ENCODE assay signal across 38 cellular contexts in genomic region chr2:64817453-64817852, GRCh38.
"Had no signal": no experiment of that assay in that cellular context is flagged by ENCODE, and none has a peak within 500 bp of the region (broad histone marks: within the 10 kb centered on the region; RNA-seq: fewer than 3 reads in every experiment).

No MANE protein-coding gene starts in this region.

- H3K27me3 ChIP-seq: ascending aorta, cardiac muscle cell had no signal

- DNase-seq: activated CD4-positive, alpha-beta memory T cell treated with anti-CD3 and anti-CD28 coated beads, Interleukin-2, amount 10 ng/mL, durations not matched to agents 7 days and 5 days; activated CD4-positive, alpha-beta T cell treated with anti-CD3 and anti-CD28 coated beads for 1 hour; activated CD4-positive, alpha-beta T cell treated with anti-CD3 and anti-CD28 coated beads for 36 hours; activated CD4-positive, alpha-beta T cell treated with anti-CD3 and anti-CD28 coated beads for 48 hours; activated CD4-positive, alpha-beta T cell treated with anti-CD3 and anti-CD28 coated beads, Interleukin-2, amount 10 ng/mL, durations not matched to agents 7 days and 5 days; activated CD4-positive, alpha-beta T cell treated with anti-CD3 and anti-CD28 coated beads, Interleukin-2, amount 50 U/mL, for 48 hours; activated CD4-positive, CD25-positive, alpha-beta regulatory T cell; activated CD8-positive, alpha-beta memory T cell treated with anti-CD3 and anti-CD28 coated beads for 24 hours; activated CD8-positive, alpha-beta memory T cell treated with anti-CD3 and anti-CD28 coated beads, Interleukin-2, amount 10 ng/mL, durations not matched to agents 7 days and 5 days; activated CD8-positive, alpha-beta memory T cell treated with anti-CD3 and anti-CD28 coated beads, Interleukin-2, amount 50 U/mL, for 48 hours; activated CD8-positive, alpha-beta T cell treated with anti-CD3 and anti-CD28 coated beads, Interleukin-2, amount 10 ng/mL, durations not matched to agents 7 days and 5 days; activated effector memory CD4-positive, alpha-beta T cell treated with Interleukin-2 at 50 U/mL for 16 hours; activated gamma-delta T cell; activated naive CD4-positive, alpha-beta T cell treated with anti-CD3 and anti-CD28 coated beads, Interleukin-2, amount 10 ng/mL, durations not matched to agents 7 days and 5 days; activated naive CD4-positive, alpha-beta T cell treated with Interleukin-2 at 50 U/mL for 16 hours; activated naive CD8-positive, alpha-beta T cell treated with anti-CD3 and anti-CD28 coated beads, Interleukin-2, amount 10 ng/mL, durations not matched to agents 7 days and 5 days; activated naive CD8-positive, alpha-beta T cell treated with anti-CD3 and anti-CD28 coated beads, Interleukin-2, amount 50 U/mL, for 24 hours; activated T-cell treated with anti-CD3 and anti-CD28 coated beads, Interleukin-2, amount 50 U/mL, for 24 hours; activated T-cell treated with anti-CD3 and anti-CD28 coated beads, Interleukin-2, amount 50 U/mL, for 48 hours; amygdala; anterior cingulate cortex; caudate nucleus; cerebellar nuclear complex; T-helper 2 cell; T-helper 9 cell had no signal

- H3K4me1 ChIP-seq: ascending aorta had no signal

- H3K27me3 Mint-ChIP-seq: activated CD4-positive, alpha-beta memory T cell treated with anti-CD3 and anti-CD28 coated beads, Interleukin-2, amount 10 ng/mL, durations not matched to agents 7 days and 5 days; activated CD4-positive, alpha-beta T cell treated with anti-CD3 and anti-CD28 coated beads for 36 hours; activated CD4-positive, alpha-beta T cell treated with anti-CD3 and anti-CD28 coated beads, Interleukin-2, amount 10 ng/mL, durations not matched to agents 7 days and 5 days; activated CD8-positive, alpha-beta memory T cell treated with anti-CD3 and anti-CD28 coated beads, Interleukin-2, amount 10 ng/mL, durations not matched to agents 7 days and 5 days; activated naive CD4-positive, alpha-beta T cell treated with anti-CD3 and anti-CD28 coated beads, Interleukin-2, amount 50 U/mL, for 24 hours; activated naive CD8-positive, alpha-beta T cell; activated naive CD8-positive, alpha-beta T cell treated with anti-CD3 and anti-CD28 coated beads, Interleukin-2, amount 10 ng/mL, durations not matched to agents 7 days and 5 days; activated naive CD8-positive, alpha-beta T cell treated with anti-CD3 and anti-CD28 coated beads, Interleukin-2, amount 50 U/mL, for 24 hours; activated T-cell treated with anti-CD3 and anti-CD28 coated beads, Interleukin-2, amount 50 U/mL, for 24 hours; central memory CD8-positive, alpha-beta T cell had no signal

- H3K27ac Mint-ChIP-seq: activated CD4-positive, alpha-beta memory T cell treated with anti-CD3 and anti-CD28 coated beads, Interleukin-2, amount 10 ng/mL, durations not matched to agents 7 days and 5 days; activated CD4-positive, alpha-beta T cell treated with anti-CD3 and anti-CD28 coated beads for 36 hours; activated CD4-positive, alpha-beta T cell treated with anti-CD3 and anti-CD28 coated beads, Interleukin-2, amount 10 ng/mL, durations not matched to agents 7 days and 5 days; activated CD8-positive, alpha-beta memory T cell treated with anti-CD3 and anti-CD28 coated beads, Interleukin-2, amount 10 ng/mL, durations not matched to agents 7 days and 5 days; activated CD8-positive, alpha-beta T cell treated with anti-CD3 and anti-CD28 coated beads, Interleukin-2, amount 10 ng/mL, durations not matched to agents 7 days and 5 days; activated naive CD4-positive, alpha-beta T cell treated with anti-CD3 and anti-CD28 coated beads, Interleukin-2, amount 10 ng/mL, durations not matched to agents 7 days and 5 days; activated naive CD4-positive, alpha-beta T cell treated with anti-CD3 and anti-CD28 coated beads, Interleukin-2, amount 50 U/mL, for 24 hours; activated naive CD8-positive, alpha-beta T cell; activated naive CD8-positive, alpha-beta T cell treated with anti-CD3 and anti-CD28 coated beads, Interleukin-2, amount 10 ng/mL, durations not matched to agents 7 days and 5 days; activated naive CD8-positive, alpha-beta T cell treated with anti-CD3 and anti-CD28 coated beads, Interleukin-2, amount 50 U/mL, for 24 hours; activated T-cell treated with anti-CD3 and anti-CD28 coated beads, Interleukin-2, amount 50 U/mL, for 24 hours; activated T-helper 2 cell treated with anti-CD3 and anti-CD28 coated beads, Interferon-gamma antibody, Interleukin-2, Interleukin-4, amounts not matched to agents 10 μg/mL and 5 μg/mL and 100 μg/mL, durations not matched to agents 14 hours and 24 hours and 36 hours; brain; T-helper 2 cell treated with Interferon-gamma antibody and Interleukin-4, amounts not matched to agents 5 μg/mL and 100 μg/mL, for 36 hours had no signal

- H3K36me3 Mint-ChIP-seq: activated naive CD4-positive, alpha-beta T cell treated with anti-CD3 and anti-CD28 coated beads, Interleukin-2, amount 10 ng/mL, durations not matched to agents 7 days and 5 days; activated naive CD4-positive, alpha-beta T cell treated with anti-CD3 and anti-CD28 coated beads, Interleukin-2, amount 50 U/mL, for 24 hours; activated naive CD8-positive, alpha-beta T cell; brain had no signal

- H3K4me3 ChIP-seq: ascending aorta, cardiac muscle cell had no signal

- H3K9me3 ChIP-seq: ascending aorta had no signal

- ATAC-seq: activated CD4-positive, alpha-beta T cell treated with anti-CD3 and anti-CD28 coated beads for 36 hours; activated CD4-positive, CD25-positive, alpha-beta regulatory T cell treated with anti-CD3 and anti-CD28 coated beads, Interleukin-2, amount 50 U/mL, for 24 hours; activated CD8-positive, alpha-beta memory T cell treated with anti-CD3 and anti-CD28 coated beads, Interleukin-2, amount 10 ng/mL, durations not matched to agents 7 days and 5 days; activated CD8-positive, alpha-beta T cell treated with anti-CD3 and anti-CD28 coated beads, Interleukin-2, amount 10 ng/mL, durations not matched to agents 7 days and 5 days; activated naive CD8-positive, alpha-beta T cell treated with anti-CD3 and anti-CD28 coated beads, Interleukin-2, amount 50 U/mL, for 24 hours had no signal

- H3K36me3 ChIP-seq: ascending aorta, cardiac muscle cell had no signal

- H3K4me3 Mint-ChIP-seq: activated CD4-positive, alpha-beta memory T cell treated with anti-CD3 and anti-CD28 coated beads, Interleukin-2, amount 10 ng/mL, durations not matched to agents 7 days and 5 days; activated CD4-positive, alpha-beta T cell treated with anti-CD3 and anti-CD28 coated beads for 36 hours; activated CD4-positive, alpha-beta T cell treated with anti-CD3 and anti-CD28 coated beads, Interleukin-2, amount 10 ng/mL, durations not matched to agents 7 days and 5 days; activated CD8-positive, alpha-beta memory T cell treated with anti-CD3 and anti-CD28 coated beads, Interleukin-2, amount 10 ng/mL, durations not matched to agents 7 days and 5 days; activated CD8-positive, alpha-beta T cell treated with anti-CD3 and anti-CD28 coated beads, Interleukin-2, amount 10 ng/mL, durations not matched to agents 7 days and 5 days; activated naive CD4-positive, alpha-beta T cell treated with anti-CD3 and anti-CD28 coated beads, Interleukin-2, amount 10 ng/mL, durations not matched to agents 7 days and 5 days; activated naive CD4-positive, alpha-beta T cell treated with anti-CD3 and anti-CD28 coated beads, Interleukin-2, amount 50 U/mL, for 24 hours; activated naive CD8-positive, alpha-beta T cell; activated naive CD8-positive, alpha-beta T cell treated with anti-CD3 and anti-CD28 coated beads, Interleukin-2, amount 10 ng/mL, durations not matched to agents 7 days and 5 days; activated naive CD8-positive, alpha-beta T cell treated with anti-CD3 and anti-CD28 coated beads, Interleukin-2, amount 50 U/mL, for 24 hours; activated T-cell treated with anti-CD3 and anti-CD28 coated beads, Interleukin-2, amount 50 U/mL, for 24 hours; brain; T-helper 1 cell treated with Interleukin-12 subunit alpha and Interleukin-12 subunit beta and Interleukin-4 antibody, amounts not matched to agents 30 μg/mL and 1 μg/mL, for 36 hours; T-helper 2 cell treated with Interferon-gamma antibody and Interleukin-4, amounts not matched to agents 5 μg/mL and 100 μg/mL, for 36 hours had no signal

- H3K27ac ChIP-seq: ascending aorta, cardiac muscle cell, VCaP had no signal

- FAIRE-seq: bronchial epithelial cell, TTC549 had no signal

- H3K9me3 Mint-ChIP-seq: activated CD4-positive, alpha-beta memory T cell treated with anti-CD3 and anti-CD28 coated beads, Interleukin-2, amount 10 ng/mL, durations not matched to agents 7 days and 5 days; activated naive CD4-positive, alpha-beta T cell treated with anti-CD3 and anti-CD28 coated beads, Interleukin-2, amount 10 ng/mL, durations not matched to agents 7 days and 5 days; activated naive CD4-positive, alpha-beta T cell treated with anti-CD3 and anti-CD28 coated beads, Interleukin-2, amount 50 U/mL, for 24 hours; activated naive CD8-positive, alpha-beta T cell treated with anti-CD3 and anti-CD28 coated beads, Interleukin-2, amount 50 U/mL, for 24 hours; activated T-cell treated with anti-CD3 and anti-CD28 coated beads, Interleukin-2, amount 50 U/mL, for 24 hours; activated T-helper 2 cell treated with anti-CD3 and anti-CD28 coated beads, Interferon-gamma antibody, Interleukin-2, Interleukin-4, amounts not matched to agents 10 μg/mL and 5 μg/mL and 100 μg/mL, durations not matched to agents 14 hours and 24 hours and 36 hours; central memory CD8-positive, alpha-beta T cell; T-helper 1 cell treated with Interleukin-12 subunit alpha and Interleukin-12 subunit beta and Interleukin-4 antibody, amounts not matched to agents 30 μg/mL and 1 μg/mL, for 36 hours; T-helper 2 cell treated with Interferon-gamma antibody and Interleukin-4, amounts not matched to agents 5 μg/mL and 100 μg/mL, for 36 hours had no signal
